In the genomic region with DNA sequence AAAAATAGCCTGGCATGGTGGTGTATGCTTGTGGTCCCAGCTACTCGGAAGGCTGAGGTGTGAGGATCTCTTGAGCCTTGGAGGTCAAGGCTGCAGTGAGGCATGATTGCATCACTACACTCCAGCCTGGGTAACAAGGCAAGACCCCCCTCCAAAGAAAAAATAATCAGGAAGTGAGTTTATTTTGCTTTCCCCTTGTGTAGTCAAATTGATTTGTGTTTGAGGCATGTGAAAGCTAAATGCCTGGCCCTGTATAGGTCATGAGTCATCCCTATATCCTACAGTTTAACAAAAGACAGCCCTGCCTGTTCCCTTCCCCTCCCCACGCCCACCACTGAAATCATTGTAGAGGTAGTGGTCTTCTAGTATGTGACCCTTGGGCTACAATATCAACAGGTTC, we compare ENCODE assay signal across 16 cellular contexts.
A peak's percentile ranks its signal among the peaks of the same experiment; 100 is the strongest.
DNase-seq lines count a peak whose midpoint lies in the region; ATAC-seq and TF ChIP-seq lines count a peak whose summit lies in the region.
"Had no signal": no experiment of that assay in that cellular context is flagged by ENCODE, and none has a peak within 500 bp of the region (broad histone marks: within the 10 kb centered on the region; RNA-seq: fewer than 3 reads in every experiment).

No MANE protein-coding gene starts in this region.

- peak; percentile 64 for DNase-seq in Daoy (ENCODE audit: low read depth)
- DNase-seq in M059J (ENCODE audit: low read depth), result peak; percentile 67
- no peak for DNase-seq in body of pancreas
- DNase-seq in stimulated activated CD4-positive, alpha-beta T cell treated with anti-CD3 and anti-CD28 coated beads, Interleukin-4, amount 100 ng/mL, for 1 hour, result no peak
- no peak for DNase-seq in H7
- no peak for DNase-seq in Right ventricle myocardium inferior (ENCODE audit: missing footprints)
- DNase-seq: activated gamma-delta T cell treated with Interleukin-2 at 50 U/mL for 16 hours, DMS153, kidney, MM.1S, NCI-H774, SHP77 treated with DMSO at 0.1 percent for 48 hours, spleen had no signal

- no peak overlapping the region for H3K4me3 ChIP-seq in body of pancreas
- no peak overlapping the region for H3K4me3 ChIP-seq in mesodermal cell (ENCODE audit: extremely low read depth, insufficient read depth, low read length, poor library complexity, severe bottlenecking)
- H3K4me3 ChIP-seq in H7 (ENCODE audit: insufficient read depth, low read depth, low read length), result no peak overlapping the region
- H3K4me3 ChIP-seq: ascending aorta, spleen had no signal

- H3K27me3 ChIP-seq in body of pancreas (no peaks in the 10 kb centered on the region), H7 (ENCODE audit: control insufficient read depth, insufficient read depth, low read length) (no peaks in the 10 kb centered on the region)
- H3K27me3 ChIP-seq: ascending aorta, spleen had no signal

- no peak for TF ChIP-seq CTCF in body of pancreas (IDR thresholded peaks at IDR 0.05)

- WGBS in body of pancreas, 2 donors, result 86 to 90% methylated on average over 2 of the region's 2 CpGs
- WGBS in mesodermal cell (ENCODE audit: insufficient coverage in 2 of 2), 2 experiments, result 90 to 100% methylated on average over 1 of the region's 2 CpGs

- no peak for ATAC-seq in body of pancreas
- no peak for ATAC-seq in Right ventricle myocardium inferior
- ATAC-seq in GM19328 (IDR thresholded peaks at IDR 0.05; ENCODE audit: unreplicated experiment), result no peak

- no peak for TF ChIP-seq POLR2A in body of pancreas (IDR thresholded peaks at IDR 0.05)

- intact Hi-C loops in body of pancreas (cut with DNase I) (no loop called here), Right ventricle myocardium inferior (cut with DNase I) (no loop called here)

- H3K4me1 ChIP-seq in body of pancreas, result peaks cover 22% of the 10 kb centered on the region
- peaks cover 17% of the 10 kb centered on the region for H3K4me1 ChIP-seq in mesodermal cell (ENCODE audit: control insufficient read depth, insufficient read depth, low read length, poor library complexity, severe bottlenecking)

- H3K27ac ChIP-seq in body of pancreas, result peak overlapping the region in 3 of 4 donors; percentile 3 to 33 (median 22)
- peak overlapping the region; percentile 24 for H3K27ac ChIP-seq in mesodermal cell (ENCODE audit: low read depth, low read length, severe bottlenecking)
- H3K27ac ChIP-seq: ascending aorta had no signal

- H3K36me3 ChIP-seq in body of pancreas (replicated peaks in 1 of 2; ENCODE audit: insufficient read depth in 1 of 2, low read depth in 2 of 2), result no peaks in the 10 kb centered on the region
- H3K36me3 ChIP-seq in mesodermal cell (ENCODE audit: control insufficient read depth, insufficient read depth, low read length), result no peaks in the 10 kb centered on the region
- H3K36me3 ChIP-seq in H7 (replicated peaks; ENCODE audit: control insufficient read depth, insufficient read depth, low read length), result no peaks in the 10 kb centered on the region
- H3K36me3 ChIP-seq: ascending aorta, spleen had no signal

- H3K9me3 ChIP-seq in body of pancreas, result no peaks in the 10 kb centered on the region
- no peaks in the 10 kb centered on the region for H3K9me3 ChIP-seq in mesodermal cell (ENCODE audit: control insufficient read depth, low read length)
- H3K9me3 ChIP-seq: ascending aorta, spleen had no signal

Comparison
In these comparisons a context has a peak if more than half of its experiments do, and no peak if none do; other contexts are left out.
1. DNase-seq: peak in Daoy (single experiment) and M059J (single experiment); none in body of pancreas (0 of 4), stimulated activated CD4-positive, alpha-beta T cell treated with anti-CD3 and anti-CD28 coated beads, Interleukin-4, amount 100 ng/mL, for 1 hour (single experiment), H7 (single experiment) and Right ventricle myocardium inferior (single experiment).